Comparison of ENCODE assay signal across 7 cellular contexts in the genomic region with DNA sequence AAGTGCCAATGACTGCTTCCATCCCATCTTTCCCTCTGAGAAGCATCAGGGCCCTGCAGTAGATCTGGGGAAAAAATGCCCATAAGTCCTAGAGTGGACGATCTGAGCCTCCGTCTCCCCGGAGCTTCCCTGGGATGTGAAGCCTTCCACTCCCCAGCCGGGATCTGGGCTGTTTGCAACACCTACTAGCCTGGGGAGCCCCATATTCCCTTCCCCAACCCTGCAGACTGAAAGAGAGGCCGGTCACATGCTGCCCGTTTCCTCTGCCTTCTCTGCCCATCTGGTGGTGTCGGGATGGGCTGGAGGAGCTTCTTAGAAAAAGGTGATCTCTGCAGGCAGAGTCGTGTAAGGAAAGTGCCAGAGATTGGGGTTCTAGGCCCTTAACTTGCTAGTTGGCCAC. TPM values are rescaled to one million over a fixed set of nuclear protein-coding genes. Genes with fewer than 3 reads are reported as not detected.
DNase-seq lines count a peak whose midpoint lies in the region; ATAC-seq and TF ChIP-seq lines count a peak whose summit lies in the region.

No MANE protein-coding gene starts in this region.

- TF ChIP-seq CTCF in DND-41 (IDR thresholded peaks at IDR 0.05; ENCODE audit: borderline replicate concordance, extremely low read depth, low read length, poor library complexity, severe bottlenecking) (no peak), endodermal cell (conservative IDR thresholded peaks at IDR 0.05) (no peak), ovary (IDR thresholded peaks at IDR 0.05) (no peak)

- TF ChIP-seq EP300 in ovary (IDR thresholded peaks at IDR 0.05): no peak

- H3K27me3 Mint-ChIP-seq in endodermal cell (ENCODE audit: insufficient read depth): peaks cover 8% of the 10 kb centered on the region

- H3K36me3 Mint-ChIP-seq in endodermal cell (ENCODE audit: low read depth): no peaks in the 10 kb centered on the region

- H3K36me3 ChIP-seq in DND-41 (ENCODE audit: insufficient read depth, low read length): no peaks in the 10 kb centered on the region
- peaks cover 6% of the 10 kb centered on the region for H3K36me3 ChIP-seq in NT2/D1 (ENCODE audit: insufficient read depth, insufficient read length, low read length)
- H3K36me3 ChIP-seq in endodermal cell (ENCODE audit: control insufficient read depth, insufficient read depth, low read length): no peaks in the 10 kb centered on the region
- no peaks in the 10 kb centered on the region for H3K36me3 ChIP-seq in ovary

- ATAC-seq in DND-41 (ENCODE audit: insufficient read depth, low read depth): no peak

- intact Hi-C loops in ovary (cut with DNase I): no loop called here

- 66 to 70% methylated on average over 3 to 8 of the region's 8 CpGs for WGBS in endodermal cell (ENCODE audit: insufficient coverage in 1 of 2, insufficient read length in 1 of 2), 2 experiments
- 70 to 73% (median 71%) methylated on average over 8 of the region's 8 CpGs for WGBS in ovary, 3 donors

- no peak overlapping the region for H3K27ac ChIP-seq in DND-41 (ENCODE audit: low read length)
- H3K27ac ChIP-seq in endodermal cell (ENCODE audit: low read depth, low read length): no peak overlapping the region
- H3K27ac ChIP-seq in ovary: peak overlapping the region in 1 of 2 donors; percentile 43

- H3K4me3 ChIP-seq in DND-41 (ENCODE audit: low read depth in 1 of 2, low read length in 2 of 2) (peak overlapping the region in 1 of 2 experiments; percentile 53; a peak in 1 of 4 replicates), NT2/D1 (ENCODE audit: insufficient read length, low read depth) (peak overlapping the region; percentile 62), endodermal cell (ENCODE audit: low read length) (peak overlapping the region; percentile 78), ovary (peak overlapping the region; percentile 59)

- no peaks in the 10 kb centered on the region for H3K9me3 Mint-ChIP-seq in endodermal cell

- no peak overlapping the region for H3K9ac ChIP-seq in DND-41 (ENCODE audit: low read depth, low read length)
- peak overlapping the region; percentile 27 for H3K9ac ChIP-seq in NT2/D1 (ENCODE audit: insufficient read length, low read depth)
- H3K9ac ChIP-seq in endodermal cell (ENCODE audit: extremely low read depth, low read length, poor library complexity, severe bottlenecking): no peak overlapping the region

- H3K79me2 ChIP-seq in DND-41 (ENCODE audit: insufficient read depth, low read length): no peaks in the 10 kb centered on the region

- peak overlapping the region; percentile 79 for H3K4me2 ChIP-seq in DND-41 (ENCODE audit: insufficient read depth, low read length)

- TF ChIP-seq POLR2A in ovary (IDR thresholded peaks at IDR 0.05): no peak

- H3K4me3 Mint-ChIP-seq in endodermal cell: peak overlapping the region; percentile 56

- H2AFZ ChIP-seq in DND-41 (ENCODE audit: low read depth, low read length): no peak overlapping the region

- H3K4me1 ChIP-seq in DND-41 (ENCODE audit: insufficient read depth, low read length) (peaks cover 19% of the 10 kb centered on the region), NT2/D1 (ENCODE audit: insufficient read depth, insufficient read length) (peaks cover 3% of the 10 kb centered on the region), endodermal cell (ENCODE audit: control insufficient read depth, insufficient read depth, low read length) (peaks cover 8% of the 10 kb centered on the region), ovary (ENCODE audit: insufficient read depth) (no peaks in the 10 kb centered on the region)

- H3K27me3 ChIP-seq in DND-41 (ENCODE audit: insufficient read depth, low read length, poor library complexity) (peaks cover 54% of the 10 kb centered on the region), NT2/D1 (ENCODE audit: insufficient read depth, insufficient read length) (no peaks in the 10 kb centered on the region), endodermal cell (ENCODE audit: control insufficient read depth, insufficient read depth, low read length, poor library complexity, severe bottlenecking) (peaks cover 5% of the 10 kb centered on the region), ovary (no peaks in the 10 kb centered on the region)

- peaks cover 21% of the 10 kb centered on the region for H3K4me1 Mint-ChIP-seq in endodermal cell

- peaks cover 11% of the 10 kb centered on the region for H3K9me3 ChIP-seq in DND-41 (ENCODE audit: insufficient read depth, low read length, severe bottlenecking)
- H3K9me3 ChIP-seq in NT2/D1 (ENCODE audit: insufficient read depth, low read length): 0 out of 2 replicates have a peak, but pooled peaks cover 3% of the 10 kb centered on the region
- no peaks in the 10 kb centered on the region for H3K9me3 ChIP-seq in endodermal cell (ENCODE audit: control insufficient read depth, low read length)
- no peaks in the 10 kb centered on the region for H3K9me3 ChIP-seq in ovary

- 0 out of 2 replicates have a peak, but pooled peaks cover 10% of the 10 kb centered on the region for H4K20me1 ChIP-seq in DND-41 (ENCODE audit: insufficient read depth, low read length)

- no peak overlapping the region for H3K27ac Mint-ChIP-seq in endodermal cell

- DNase-seq in DND-41: no peak
- DNase-seq in NT2/D1 (ENCODE audit: low read depth, low spot score): no peak
- DNase-seq in endodermal cell: peak; percentile 62
- DNase-seq in ovary: no peak
- no peak for DNase-seq in Ammon's horn (ENCODE audit: low spot score)
- no peak for DNase-seq in NCI-H69 (lab: John Stamatoyannopoulos, UW)
- no peak for DNase-seq in NCI-H1436 (lab: John Stamatoyannopoulos, UW)

RNA-seq across cellular contexts. Expression of a gene that starts 1.1 kb away (rescaled TPM):
- total RNA-seq in endodermal cell (1 to 10 TPM; 2.2 to 4.9 TPM), ovary (1 to 10 TPM; 2.4 to 6.8 (median 4.1) TPM)
- 2.0 TPM for polyA plus RNA-seq in endodermal cell (2013, experiment 1 of 2)
- polyA plus RNA-seq in endodermal cell (2013, experiment 2 of 2): 2.1 TPM
- 1 to 10 TPM; 1.5 to 1.7 TPM for polyA plus RNA-seq in ovary

RNA-seq across cellular contexts. Expression of a gene that starts 41.3 kb away (rescaled TPM):
- total RNA-seq in endodermal cell: 1 to 10 TPM in 1 of 2 donors, not detected in 1; 1.4 TPM
- not detected for polyA plus RNA-seq in endodermal cell (2013, experiment 1 of 2)
- polyA plus RNA-seq in endodermal cell (2013, experiment 2 of 2): not detected
- not detected for total RNA-seq in ovary
- polyA plus RNA-seq in ovary: not detected
